34 cellular contexts compared by ENCODE assay signal in genomic region chrX:81114757-81115156, GRCh38.
"Had no signal": no experiment of that assay in that cellular context is flagged by ENCODE, and none has a peak within 500 bp of the region (broad histone marks: within the 10 kb centered on the region; RNA-seq: fewer than 3 reads in every experiment).

No MANE protein-coding gene starts in this region.

- FAIRE-seq: astrocyte, bronchial epithelial cell had no signal

- H3K4me1 ChIP-seq: gastrocnemius medialis had no signal

- H3K9me3 Mint-ChIP-seq: activated B cell treated with CpG ODN at 0.5 μM for 24 hours; activated CD8-positive, alpha-beta T cell treated with anti-CD3 and anti-CD28 coated beads for 36 hours; activated T-cell treated with anti-CD3 and anti-CD28 coated beads, Interleukin-2, amount 50 U/mL, for 4 hours; activated T-helper 17 cell treated with anti-CD3 and anti-CD28 coated beads, Interleukin-2, amount 50 U/mL, for 72 hours; central memory CD8-positive, alpha-beta T cell; dendritic cell treated with granulocyte-macrophage colony-stimulating factor and Interleukin-4, amounts not matched to agents 40 ng/mL and 50 ng/mL, for 4 days; T-helper 2 cell treated with Interferon-gamma antibody and Interleukin-4, amounts not matched to agents 5 μg/mL and 100 μg/mL, for 36 hours had no signal

- H3K4me1 Mint-ChIP-seq: activated B cell treated with CpG ODN at 0.5 μM for 24 hours; activated T-helper 17 cell treated with anti-CD3 and anti-CD28 coated beads, Interleukin-2, amount 50 U/mL, for 72 hours; endodermal cell had no signal

- H3K36me3 ChIP-seq: brain microvascular endothelial cell, gastrocnemius medialis, heart left ventricle, WERI-Rb-1 had no signal

- DNase-seq: activated B cell treated with CpG ODN at 0.5 μM for 24 hours; activated CD4-positive, alpha-beta T cell treated with anti-CD3 and anti-CD28 coated beads for 48 hours; activated CD4-positive, alpha-beta T cell treated with anti-CD3 and anti-CD28 coated beads, Interleukin-2, amount 50 U/mL, for 1 hour; activated CD4-positive, alpha-beta T cell treated with anti-CD3 and anti-CD28 coated beads, Interleukin-2, amount 50 U/mL, for 48 hours; activated CD8-positive, alpha-beta memory T cell treated with anti-CD3 and anti-CD28 coated beads for 24 hours; activated CD8-positive, alpha-beta T cell treated with anti-CD3 and anti-CD28 coated beads for 36 hours; activated effector memory CD4-positive, alpha-beta T cell treated with Interleukin-2 at 50 U/mL for 16 hours; activated gamma-delta T cell treated with Interleukin-2 at 50 U/mL for 16 hours; activated naive CD4-positive, alpha-beta T cell treated with anti-CD3 and anti-CD28 coated beads, Interleukin-2, amount 50 U/mL, for 16 hours; activated naive CD4-positive, alpha-beta T cell treated with Interleukin-2 at 50 U/mL for 16 hours; activated T-cell treated with anti-CD3 and anti-CD28 coated beads, Interleukin-2, amount 50 U/mL, for 4 hours; amniotic stem cell; anterior cingulate cortex; brain microvascular endothelial cell; dorsolateral prefrontal cortex; effector memory CD4-positive, alpha-beta T cell; endodermal cell; foreskin fibroblast; gastrocnemius medialis; glutamatergic neuron; heart left ventricle; T-helper 17 cell; T1000; WERI-Rb-1 had no signal

- H3K36me3 Mint-ChIP-seq: activated naive CD8-positive, alpha-beta T cell had no signal

- H3K9me3 ChIP-seq: gastrocnemius medialis, heart left ventricle had no signal

- H3K27me3 Mint-ChIP-seq: activated B cell treated with CpG ODN at 0.5 μM for 24 hours; activated CD8-positive, alpha-beta T cell treated with anti-CD3 and anti-CD28 coated beads for 36 hours; activated naive CD8-positive, alpha-beta T cell; activated T-helper 17 cell treated with anti-CD3 and anti-CD28 coated beads, Interleukin-2, amount 50 U/mL, for 72 hours; central memory CD8-positive, alpha-beta T cell; dendritic cell treated with granulocyte-macrophage colony-stimulating factor and Interleukin-4, amounts not matched to agents 40 ng/mL and 50 ng/mL, for 4 days; T-helper 17 cell had no signal

- H3K27ac ChIP-seq: brain microvascular endothelial cell, coronary artery, dorsolateral prefrontal cortex, gastrocnemius medialis, heart left ventricle, WERI-Rb-1 had no signal

- ATAC-seq: activated CD4-positive, CD25-positive, alpha-beta regulatory T cell treated with anti-CD3 and anti-CD28 coated beads, Interleukin-2, amount 50 U/mL, for 24 hours; activated CD8-positive, alpha-beta T cell treated with anti-CD3 and anti-CD28 coated beads for 36 hours; activated T-cell treated with anti-CD3 and anti-CD28 coated beads, Interleukin-2, amount 50 U/mL, for 4 hours; activated T-helper 17 cell treated with anti-CD3 and anti-CD28 coated beads, Interleukin-2, amount 50 U/mL, for 72 hours; esophagus mucosa; gastrocnemius medialis; heart left ventricle; T-helper 17 cell had no signal

- H3K4me3 Mint-ChIP-seq: activated B cell treated with CpG ODN at 0.5 μM for 24 hours; activated CD8-positive, alpha-beta T cell treated with anti-CD3 and anti-CD28 coated beads for 36 hours; activated naive CD8-positive, alpha-beta T cell; activated T-cell treated with anti-CD3 and anti-CD28 coated beads, Interleukin-2, amount 50 U/mL, for 4 hours; activated T-helper 17 cell treated with anti-CD3 and anti-CD28 coated beads, Interleukin-2, amount 50 U/mL, for 72 hours; central memory CD8-positive, alpha-beta T cell; dendritic cell treated with granulocyte-macrophage colony-stimulating factor and Interleukin-4, amounts not matched to agents 40 ng/mL and 50 ng/mL, for 4 days; endodermal cell; T-helper 17 cell; T-helper 2 cell treated with Interferon-gamma antibody and Interleukin-4, amounts not matched to agents 5 μg/mL and 100 μg/mL, for 36 hours had no signal

- H3K4me3 ChIP-seq: coronary artery, dorsolateral prefrontal cortex, gastrocnemius medialis, heart left ventricle had no signal

- H3K27me3 ChIP-seq: brain microvascular endothelial cell, gastrocnemius medialis, heart left ventricle had no signal

- H3K27ac Mint-ChIP-seq: activated B cell treated with CpG ODN at 0.5 μM for 24 hours; activated CD8-positive, alpha-beta T cell treated with anti-CD3 and anti-CD28 coated beads for 36 hours; activated naive CD8-positive, alpha-beta T cell; activated T-helper 17 cell treated with anti-CD3 and anti-CD28 coated beads, Interleukin-2, amount 50 U/mL, for 72 hours; dendritic cell treated with granulocyte-macrophage colony-stimulating factor and Interleukin-4, amounts not matched to agents 40 ng/mL and 50 ng/mL, for 4 days; endodermal cell; T-helper 17 cell; T-helper 2 cell treated with Interferon-gamma antibody and Interleukin-4, amounts not matched to agents 5 μg/mL and 100 μg/mL, for 36 hours had no signal
